8 cellular contexts compared by ENCODE assay signal in the genomic region with DNA sequence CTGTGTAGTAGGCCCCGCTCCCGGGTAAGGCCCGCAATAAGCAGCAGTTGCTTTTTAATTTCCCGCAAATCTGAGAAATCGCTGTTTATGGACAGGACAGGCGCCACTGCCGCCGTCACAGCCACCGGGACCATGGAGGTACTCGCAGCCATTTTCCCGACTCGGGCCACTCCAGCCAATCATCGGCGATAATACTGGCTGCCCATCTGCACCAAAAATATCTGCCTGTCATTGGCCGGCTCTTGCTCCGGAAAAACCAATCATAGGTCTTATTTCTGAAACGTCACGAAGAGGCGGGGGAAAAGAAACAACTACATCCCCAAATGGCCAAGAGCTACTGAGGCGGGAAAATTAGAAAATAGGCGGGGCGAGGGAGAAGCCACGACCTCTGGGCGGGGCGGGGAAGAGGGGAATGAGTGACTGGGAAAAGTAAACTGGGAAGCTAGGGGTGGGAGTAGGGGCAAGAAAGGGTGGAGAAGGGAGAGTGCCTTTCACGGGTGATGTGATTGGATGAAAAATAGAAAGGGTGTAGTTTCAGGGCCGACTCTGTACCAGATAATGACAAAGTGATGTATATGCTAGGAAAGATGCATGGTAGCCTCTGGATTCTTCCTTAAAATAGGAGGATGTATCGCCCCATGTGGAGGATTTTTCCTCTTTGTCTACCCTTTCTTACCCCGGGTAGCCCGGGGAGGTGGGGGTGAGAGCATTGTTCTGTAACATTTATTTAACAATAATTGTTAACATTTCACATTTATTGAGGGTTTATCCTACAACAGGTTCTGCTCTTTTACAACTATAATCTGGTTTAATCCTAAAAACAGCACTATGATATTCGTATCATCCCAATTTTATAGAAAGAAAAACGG. TPM values are rescaled to one million over a fixed set of nuclear protein-coding genes. Genes with fewer than 3 reads are reported as not detected.
DNase-seq lines count a peak whose midpoint lies in the region; ATAC-seq and TF ChIP-seq lines count a peak whose summit lies in the region.

A gene with protein sequence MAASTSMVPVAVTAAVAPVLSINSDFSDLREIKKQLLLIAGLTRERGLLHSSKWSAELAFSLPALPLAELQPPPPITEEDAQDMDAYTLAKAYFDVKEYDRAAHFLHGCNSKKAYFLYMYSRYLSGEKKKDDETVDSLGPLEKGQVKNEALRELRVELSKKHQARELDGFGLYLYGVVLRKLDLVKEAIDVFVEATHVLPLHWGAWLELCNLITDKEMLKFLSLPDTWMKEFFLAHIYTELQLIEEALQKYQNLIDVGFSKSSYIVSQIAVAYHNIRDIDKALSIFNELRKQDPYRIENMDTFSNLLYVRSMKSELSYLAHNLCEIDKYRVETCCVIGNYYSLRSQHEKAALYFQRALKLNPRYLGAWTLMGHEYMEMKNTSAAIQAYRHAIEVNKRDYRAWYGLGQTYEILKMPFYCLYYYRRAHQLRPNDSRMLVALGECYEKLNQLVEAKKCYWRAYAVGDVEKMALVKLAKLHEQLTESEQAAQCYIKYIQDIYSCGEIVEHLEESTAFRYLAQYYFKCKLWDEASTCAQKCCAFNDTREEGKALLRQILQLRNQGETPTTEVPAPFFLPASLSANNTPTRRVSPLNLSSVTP (minus strand): TSS at position 163 of the 869 bp plus-strand sequence. CDS start 11 bp downstream, at position 152.

- H3K4me1 ChIP-seq in KMS-11 (ENCODE audit: low read depth, poor library complexity, severe bottlenecking) (peaks cover 15% of the 10 kb centered on the region), Peyer's patch (peaks cover 0 to 17% (median 4%) of the 10 kb centered on the region in 4 donors), muscle layer of colon (ENCODE audit: insufficient read depth, low read length) (peaks cover 15% of the 10 kb centered on the region)

- H3K9me3 ChIP-seq in Peyer's patch (no peaks in the 10 kb centered on the region), muscle layer of colon (ENCODE audit: low read length) (no peaks in the 10 kb centered on the region)

- peaks cover 45% of the 10 kb centered on the region; the same call in 1 of the 2 replicates for H3K79me2 ChIP-seq in KMS-11 (ENCODE audit: insufficient read depth, low read depth)

- peak within 1 kb of the TSS; percentile 87 for H2AFZ ChIP-seq in KMS-11 (ENCODE audit: low read depth)

- H3K36me3 ChIP-seq in KMS-11 (ENCODE audit: insufficient read depth) (no peaks in the 10 kb centered on the region; the same call in 1 of the 2 replicates), Peyer's patch (no peaks in the 10 kb centered on the region), muscle layer of colon (ENCODE audit: insufficient read depth, low read length) (peaks cover 7% of the 10 kb centered on the region)

- no peaks in the 10 kb centered on the region for H3K27me3 ChIP-seq in KMS-11 (ENCODE audit: insufficient read depth, low read depth)
- H3K27me3 ChIP-seq in Peyer's patch = no peaks in the 10 kb centered on the region
- H3K27me3 ChIP-seq in muscle layer of colon (ENCODE audit: control insufficient read depth in 1 of 2, insufficient read depth in 2 of 2, low read length in 2 of 2) = no peaks in the 10 kb centered on the region

- no peaks in the 10 kb centered on the region for H4K20me1 ChIP-seq in KMS-11 (ENCODE audit: insufficient read depth)

- no peak for TF ChIP-seq CTCF in KMS-11 (conservative IDR thresholded peaks at IDR 0.05; ENCODE audit: low read depth, low read length)
- TF ChIP-seq CTCF in Peyer's patch (IDR thresholded peaks at IDR 0.05) = no peak

- H3K4me2 ChIP-seq in KMS-11 = peak within 1 kb of the TSS; percentile 82

- no peak within 1 kb of the TSS for H3K4me3 ChIP-seq in KMS-11 (IDR thresholded peaks at IDR 0.05; ENCODE audit: insufficient read depth, low read depth, low read length)
- peak within 1 kb of the TSS; percentile 84 to 99 (median 94) for H3K4me3 ChIP-seq in Peyer's patch
- peak within 1 kb of the TSS; percentile 79 to 88 for H3K4me3 ChIP-seq in muscle layer of colon (ENCODE audit: low read depth in 1 of 2, low read length in 2 of 2)

- peak in 1 of 2 donors; percentile 26 for TF ChIP-seq POLR2A in Peyer's patch (IDR thresholded peaks at IDR 0.05)

- H3K9ac ChIP-seq in KMS-11 (peak within 1 kb of the TSS; percentile 75; the same call in 1 of the 2 replicates), muscle layer of colon (ENCODE audit: low read length) (peak within 1 kb of the TSS; percentile 88)

- DNase-seq in DMS53 treated with DMSO at 0.1 percent for 48 hours (lab: John Stamatoyannopoulos, UW; ENCODE audit: unreplicated experiment) = peak; percentile 99
- DNase-seq in Peyer's patch = peak; percentile 89 to 97 (median 90)
- DNase-seq in activated T-cell treated with anti-CD3 and anti-CD28 coated beads, Interleukin-2, amount 50 U/mL, for 48 hours = peak; percentile 88 to 90
- DNase-seq in stimulated activated CD8-positive, alpha-beta memory T cell treated with anti-CD3 and anti-CD28 coated beads, Interleukin-7, amount 100 ng/mL, for 24 hours (ENCODE audit: low read depth) = peak; percentile 68

- H3K27ac ChIP-seq in KMS-11 = peak within 1 kb of the TSS; percentile 46; the same call in 1 of the 2 replicates
- H3K27ac ChIP-seq in Peyer's patch = peak within 1 kb of the TSS; percentile 74 to 82 (median 78)
- H3K27ac ChIP-seq in muscle layer of colon (ENCODE audit: low read depth, low read length) = peak within 1 kb of the TSS; percentile 81

- ATAC-seq in GM21737 (IDR thresholded peaks at IDR 0.05; ENCODE audit: unreplicated experiment) (peak; percentile 96), esophagus mucosa (peak; percentile 98)

RNA-seq across cellular contexts. Expression of the gene that starts here (rescaled TPM):
- total RNA-seq in Peyer's patch (10 to 100 TPM in 3 of 4 donors, 1 to 10 TPM in 1; 9.3 to 24.8 (median 10.6) TPM), esophagus mucosa (20.6 TPM)
